ENCODE assay signal across 2 cellular contexts in the genomic region with DNA sequence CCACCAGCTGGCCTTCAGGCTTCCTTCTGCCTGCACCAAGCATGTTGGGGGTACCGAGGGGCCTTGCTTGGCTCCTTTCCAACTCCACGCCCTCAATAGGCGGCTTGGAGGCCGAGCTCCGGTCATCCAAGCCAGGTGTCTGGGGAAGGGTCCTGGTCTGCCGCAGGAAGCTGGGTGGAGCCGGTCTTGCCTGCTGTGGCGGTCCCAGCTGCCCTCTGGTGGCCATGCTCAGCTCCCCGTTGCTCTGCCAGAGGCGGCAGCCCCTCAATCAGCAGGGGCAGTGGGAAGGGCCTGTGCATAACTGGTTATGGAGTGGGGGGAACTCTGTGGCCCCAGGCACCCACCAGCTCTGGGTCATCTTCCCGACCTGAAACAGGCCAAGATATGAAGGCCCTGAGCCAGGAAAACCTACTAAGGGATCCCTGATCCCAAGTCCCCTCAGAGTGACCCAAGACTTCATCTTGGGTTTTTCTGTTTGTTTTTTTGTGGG.
TF ChIP-seq lines count a peak whose summit lies in the region.

No MANE protein-coding gene starts in this region.

TF ChIP-seq in HEK293, 187 proteins besides CTCF, POLR2A, EP300 and RAD21 (continued from another document):
- TF ChIP-seq ZNF2 (tag by site-specific recombination; IDR thresholded peaks at IDR 0.05) (peak; percentile 83), ZNF791 (tag by site-specific recombination; IDR thresholded peaks at IDR 0.05) (no peak), ZNF335 (tag by site-specific recombination; conservative IDR thresholded peaks at IDR 0.05) (0 out of 2 replicates have a peak, but pooled peaks have one; percentile 14), ZNF654 (tag by site-specific recombination; IDR thresholded peaks at IDR 0.05; ENCODE audit: low read depth) (peak; percentile 43), ZSCAN30 (tag by site-specific recombination; IDR thresholded peaks at IDR 0.05) (0 out of 2 replicates have a peak, but pooled peaks have one; percentile 28), ZXDB (tag by site-specific recombination; IDR thresholded peaks at IDR 0.05) (0 out of 2 replicates have a peak, but pooled peaks have one; percentile 20), ZIC2 (tag by site-specific recombination; IDR thresholded peaks at IDR 0.05) (peak; percentile 55), EGR2 (tag by site-specific recombination; IDR thresholded peaks at IDR 0.05; ENCODE audit: low read depth) (no peak)
- TF ChIP-seq, protein P1, sequence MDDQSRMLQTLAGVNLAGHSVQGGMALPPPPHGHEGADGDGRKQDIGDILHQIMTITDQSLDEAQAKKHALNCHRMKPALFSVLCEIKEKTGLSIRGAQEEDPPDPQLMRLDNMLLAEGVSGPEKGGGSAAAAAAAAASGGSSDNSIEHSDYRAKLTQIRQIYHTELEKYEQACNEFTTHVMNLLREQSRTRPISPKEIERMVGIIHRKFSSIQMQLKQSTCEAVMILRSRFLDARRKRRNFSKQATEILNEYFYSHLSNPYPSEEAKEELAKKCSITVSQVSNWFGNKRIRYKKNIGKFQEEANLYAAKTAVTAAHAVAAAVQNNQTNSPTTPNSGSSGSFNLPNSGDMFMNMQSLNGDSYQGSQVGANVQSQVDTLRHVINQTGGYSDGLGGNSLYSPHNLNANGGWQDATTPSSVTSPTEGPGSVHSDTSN (CRISPR knock-in tag; IDR thresholded peaks at IDR 0.05): peak; percentile 54; the same call in 1 of the 2 replicates

TF ChIP-seq in WTC11, 78 proteins besides CTCF, POLR2A, EP300 and RAD21 (continued from another document):
- TF ChIP-seq HMGXB4 (CRISPR knock-in tag; IDR thresholded peaks at IDR 0.05) (0 out of 2 replicates have a peak, but pooled peaks have one; percentile 59), ZNF263 (CRISPR knock-in tag; IDR thresholded peaks at IDR 0.05; ENCODE audit: low read depth) (no peak), SP1 (CRISPR knock-in tag; conservative IDR thresholded peaks at IDR 0.05) (peak; percentile 49)
- TF ChIP-seq, protein P2, sequence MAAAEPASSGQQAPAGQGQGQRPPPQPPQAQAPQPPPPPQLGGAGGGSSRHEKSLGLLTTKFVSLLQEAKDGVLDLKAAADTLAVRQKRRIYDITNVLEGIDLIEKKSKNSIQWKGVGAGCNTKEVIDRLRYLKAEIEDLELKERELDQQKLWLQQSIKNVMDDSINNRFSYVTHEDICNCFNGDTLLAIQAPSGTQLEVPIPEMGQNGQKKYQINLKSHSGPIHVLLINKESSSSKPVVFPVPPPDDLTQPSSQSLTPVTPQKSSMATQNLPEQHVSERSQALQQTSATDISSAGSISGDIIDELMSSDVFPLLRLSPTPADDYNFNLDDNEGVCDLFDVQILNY (CRISPR knock-in tag; IDR thresholded peaks at IDR 0.05): no peak
